ENCODE assay signal across 15 cellular contexts in genomic region chr9:100355561-100355960, GRCh38. TPM values are rescaled to one million over a fixed set of nuclear protein-coding genes. Genes with fewer than 3 reads are reported as not detected.
A peak's percentile ranks its signal among the peaks of the same experiment; 100 is the strongest.
DNase-seq lines count a peak whose midpoint lies in the region; ATAC-seq, FAIRE-seq and TF ChIP-seq lines count a peak whose summit lies in the region.
"Had no signal": no experiment of that assay in that cellular context is flagged by ENCODE, and none has a peak within 500 bp of the region (broad histone marks: within the 10 kb centered on the region; RNA-seq: fewer than 3 reads in every experiment).

No MANE protein-coding gene starts in this region.

- peak in 1 of 3 donors; percentile 44 for DNase-seq in CD4-positive, CD25-positive, alpha-beta regulatory T cell
- DNase-seq in GM12864 (ENCODE audit: low read depth) (peak; percentile 33), MM.1S (peak; percentile 41), SK-MEL-5 (ENCODE audit: low read depth, low spot score) (peak; percentile 40), cerebellar nuclear complex (lab: John Stamatoyannopoulos, UW) (no peak), D721Med (ENCODE audit: insufficient read length, low spot score) (no peak), epidermal melanocyte (ENCODE audit: insufficient read length, low spot score) (no peak)
- DNase-seq: activated effector memory CD4-positive, alpha-beta T cell treated with Interleukin-2 at 50 U/mL for 16 hours; HFFc6; left cardiac atrium; NCI-H2171; PC-9; stimulated activated CD4-positive, alpha-beta T cell treated with anti-CD3 and anti-CD28 coated beads, Interleukin-4, amount 100 ng/mL, for 24 hours; testis had no signal

- H3K79me2 ChIP-seq in MM.1S (ENCODE audit: low read length), result peaks cover 21% of the 10 kb centered on the region

- no peaks in the 10 kb centered on the region for H3K9me2 ChIP-seq in MM.1S (replicated peaks; ENCODE audit: insufficient read depth, low read length)

- TF ChIP-seq CTCF in GM12864 (IDR thresholded peaks at IDR 0.05; ENCODE audit: low read depth, low read length, missing control alignments), result no peak
- no peak for TF ChIP-seq CTCF in MM.1S (IDR thresholded peaks at IDR 0.05; ENCODE audit: low read length)
- TF ChIP-seq CTCF in D721Med (IDR thresholded peaks at IDR 0.05; ENCODE audit: insufficient read depth, missing control alignments), result no peak

- no peak overlapping the region for H3K4me2 ChIP-seq in MM.1S (ENCODE audit: low read depth, low read length)
- H3K4me2 ChIP-seq: PC-9 had no signal

- H3K36me3 Mint-ChIP-seq in CD4-positive, CD25-positive, alpha-beta regulatory T cell, result peaks cover 6% of the 10 kb centered on the region

- no peaks in the 10 kb centered on the region for H3K36me3 ChIP-seq in CD4-positive, CD25-positive, alpha-beta regulatory T cell (ENCODE audit: control insufficient read depth, insufficient read depth, low read length)
- no peaks in the 10 kb centered on the region for H3K36me3 ChIP-seq in MM.1S (replicated peaks; ENCODE audit: insufficient read depth, low read length)

- FAIRE-seq in D721Med (lab: Jason Lieb, UNC), result no peak

- H4K20me1 ChIP-seq in MM.1S (ENCODE audit: insufficient read depth, low read length), result 0 out of 2 replicates have a peak, but pooled peaks cover 4% of the 10 kb centered on the region

- H3K27ac Mint-ChIP-seq in CD4-positive, CD25-positive, alpha-beta regulatory T cell, result no peak overlapping the region
- H3K27ac Mint-ChIP-seq: HFFc6 had no signal

- H3K27me3 Mint-ChIP-seq in CD4-positive, CD25-positive, alpha-beta regulatory T cell, result peaks cover 4% of the 10 kb centered on the region

- in situ Hi-C loops in SK-MEL-5 (cut with HindIII; ENCODE audit: low pct_unique_long_range_greater_than_20kb, low sequenced_read_pairs), result no loop called here

- H3K4me1 Mint-ChIP-seq in CD4-positive, CD25-positive, alpha-beta regulatory T cell, result peaks cover 14 to 37% (median 28%) of the 10 kb centered on the region in 4 donors

- H3K4me1 ChIP-seq in CD4-positive, CD25-positive, alpha-beta regulatory T cell (ENCODE audit: control insufficient read depth, insufficient read depth, low read length, poor library complexity, severe bottlenecking), result peaks cover 21% of the 10 kb centered on the region
- peaks cover 11% of the 10 kb centered on the region; the same call in 1 of the 2 replicates for H3K4me1 ChIP-seq in MM.1S (ENCODE audit: low read length)

- no peak for ATAC-seq in CD4-positive, CD25-positive, alpha-beta regulatory T cell (ENCODE audit: low read depth in 2 of 2)
- no peak for ATAC-seq in HG02763 (IDR thresholded peaks at IDR 0.05; ENCODE audit: unreplicated experiment)
- ATAC-seq: left cardiac atrium had no signal

- peaks cover 0 to 2% of the 10 kb centered on the region in 2 experiments for H3K9me3 ChIP-seq in CD4-positive, CD25-positive, alpha-beta regulatory T cell (ENCODE audit: control insufficient read depth in 2 of 2, low read length in 2 of 2)
- H3K9me3 ChIP-seq in MM.1S (replicated peaks; ENCODE audit: insufficient read depth, low read length), result no peaks in the 10 kb centered on the region
- H3K9me3 ChIP-seq: testis had no signal

- H3K4me3 Mint-ChIP-seq in CD4-positive, CD25-positive, alpha-beta regulatory T cell, result peak overlapping the region in 1 of 4 donors; percentile 100

- no peak overlapping the region for H2AFZ ChIP-seq in MM.1S (ENCODE audit: low read length)
- H2AFZ ChIP-seq: PC-9 had no signal

- H3K9ac ChIP-seq in MM.1S (ENCODE audit: low read length), result no peak overlapping the region

- H3K27ac ChIP-seq in CD4-positive, CD25-positive, alpha-beta regulatory T cell (ENCODE audit: insufficient read depth, low read length, poor library complexity, severe bottlenecking), result peak overlapping the region; percentile 18
- no peak overlapping the region for H3K27ac ChIP-seq in MM.1S (ENCODE audit: low read length)
- H3K27ac ChIP-seq: PC-9, testis had no signal

- peaks cover 0 to 9% (median 2%) of the 10 kb centered on the region in 7 donors for H3K9me3 Mint-ChIP-seq in CD4-positive, CD25-positive, alpha-beta regulatory T cell
- H3K9me3 Mint-ChIP-seq: HFFc6 had no signal

- H3K4me3 ChIP-seq in CD4-positive, CD25-positive, alpha-beta regulatory T cell (ENCODE audit: low read depth, low read length), result no peak overlapping the region
- H3K4me3 ChIP-seq in GM12864 (ENCODE audit: low read depth, low read length) (no peak overlapping the region), MM.1S (ENCODE audit: low read length) (no peak overlapping the region)
- H3K4me3 ChIP-seq: PC-9, testis had no signal

- no peaks in the 10 kb centered on the region for H3K27me3 ChIP-seq in CD4-positive, CD25-positive, alpha-beta regulatory T cell (ENCODE audit: control insufficient read depth, insufficient read depth, low read length)
- no peaks in the 10 kb centered on the region for H3K27me3 ChIP-seq in MM.1S (replicated peaks; ENCODE audit: insufficient read depth, low read length)
- H3K27me3 ChIP-seq: testis had no signal

- no peaks in the 10 kb centered on the region for H3F3A ChIP-seq in MM.1S (ENCODE audit: insufficient read depth, low read length)

RNA-seq across cellular contexts. Expression of gene TEX10, which starts 2.8 kb away (rescaled TPM):
- 13.7 TPM for total RNA-seq in CD4-positive, CD25-positive, alpha-beta regulatory T cell
- polyA plus RNA-seq in CD4-positive, CD25-positive, alpha-beta regulatory T cell, result 10 to 100 TPM; 15.0 to 23.9 (median 20.8) TPM
- total RNA-seq in SK-MEL-5 (2014; rRNA removed; shearing (Covaris generic)), result 61.5 and 64.9 TPM in 2 replicates
- 22.8 and 30.4 TPM in 2 replicates for polyA plus RNA-seq in SK-MEL-5 (2015; cell fraction: cytosol; rRNA removed)
- 57.5 and 59.4 TPM in 2 replicates for polyA plus RNA-seq in SK-MEL-5 (2015; cell fraction: nucleus; rRNA removed)

Comparison
In these comparisons a context has a peak if more than half of its experiments do, and no peak if none do; other contexts are left out.
1. DNase-seq: peak in GM12864 (single experiment), MM.1S (single experiment) and SK-MEL-5 (single experiment); none in cerebellar nuclear complex (0 of 2), D721Med (single experiment) and epidermal melanocyte (single experiment).